ENCODE assay signal across 8 cellular contexts in the genomic region with DNA sequence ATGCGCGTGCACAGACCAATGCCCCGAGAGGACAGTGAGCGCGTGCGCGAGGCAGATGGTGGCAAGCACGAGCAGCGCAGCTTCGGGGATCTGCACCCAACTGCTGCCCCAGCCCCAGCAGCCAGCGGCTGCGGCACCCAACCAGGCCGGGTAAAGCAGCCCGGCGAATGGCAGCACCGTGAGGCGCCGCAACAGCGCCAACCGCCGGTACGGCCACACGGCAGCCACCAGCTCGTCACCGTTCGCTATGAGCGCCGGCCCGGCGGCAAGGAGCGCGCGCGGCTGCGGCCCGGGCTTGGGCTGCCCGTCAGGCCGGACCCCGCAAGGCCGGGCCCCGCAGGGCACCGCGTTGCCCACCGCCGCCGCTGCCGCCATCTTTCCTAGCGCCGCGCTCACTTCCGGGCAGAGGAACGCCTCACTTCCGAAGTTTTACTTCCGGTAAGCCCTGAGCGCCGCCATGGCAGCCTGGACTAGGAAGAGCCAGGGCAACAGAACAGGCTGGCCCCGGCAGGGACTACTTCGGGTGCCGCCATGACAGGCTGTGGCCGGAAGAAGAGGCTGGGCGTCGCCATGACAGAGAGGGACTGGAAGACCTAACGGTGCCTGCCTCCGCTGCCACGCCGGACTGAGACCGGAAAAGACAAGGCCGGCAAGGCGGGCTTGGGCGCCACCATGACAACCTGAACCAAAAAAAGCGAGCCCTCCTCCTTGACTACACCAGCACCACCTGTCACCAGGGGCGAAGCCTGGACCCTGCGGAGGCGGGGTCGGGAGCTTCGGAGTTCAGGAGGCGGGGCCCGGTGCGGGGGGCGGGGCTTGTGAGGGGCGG. TPM values are rescaled to one million over a fixed set of nuclear protein-coding genes. Genes with fewer than 3 reads are reported as not detected.
A peak's percentile ranks its signal among the peaks of the same experiment; 100 is the strongest.
DNase-seq lines count a peak whose midpoint lies in the region; ATAC-seq and TF ChIP-seq lines count a peak whose summit lies in the region.

A gene (minus strand): TSS at position 385 of the 829 bp plus-strand sequence. CDS start 10 bp downstream, at position 375.

- H3K9me3 ChIP-seq in DND-41 (ENCODE audit: insufficient read depth, low read length, severe bottlenecking) = peaks cover 3% of the 10 kb centered on the region
- H3K9me3 ChIP-seq in Panc1 (ENCODE audit: control insufficient read depth, insufficient read depth, low read depth, low read length) = no peaks in the 10 kb centered on the region
- H3K9me3 ChIP-seq in muscle layer of duodenum (ENCODE audit: control insufficient read depth in 1 of 2, low read length in 2 of 2) = no peaks in the 10 kb centered on the region

- H3K27ac ChIP-seq in DND-41 (ENCODE audit: low read length) (peak within 1 kb of the TSS; percentile 90), KMS-11 (peak within 1 kb of the TSS; percentile 87), Panc1 (ENCODE audit: low read length) (peak within 1 kb of the TSS; percentile 79), muscle layer of duodenum (ENCODE audit: low read length) (peak within 1 kb of the TSS; percentile 77)

- ATAC-seq in DND-41 (ENCODE audit: insufficient read depth, low read depth) (peak; percentile 80), GM21737 (IDR thresholded peaks at IDR 0.05; ENCODE audit: unreplicated experiment) (peak; percentile 63), Panc1 (peak; percentile 94), esophagus mucosa (peak; percentile 93)
- peak; percentile 81 to 82 for ATAC-seq in activated T-cell treated with anti-CD3 and anti-CD28 coated beads, Interleukin-2, amount 50 U/mL, for 4 hours

- H2AFZ ChIP-seq in DND-41 (ENCODE audit: low read depth, low read length) = peak within 1 kb of the TSS; percentile 63
- H2AFZ ChIP-seq in KMS-11 (ENCODE audit: low read depth) = peak within 1 kb of the TSS; percentile 86

- peak; percentile 54 for TF ChIP-seq CTCF in DND-41 (IDR thresholded peaks at IDR 0.05; ENCODE audit: borderline replicate concordance, extremely low read depth, low read length, poor library complexity, severe bottlenecking)
- TF ChIP-seq CTCF in KMS-11 (conservative IDR thresholded peaks at IDR 0.05; ENCODE audit: low read depth, low read length) = no peak
- no peak for TF ChIP-seq CTCF in Panc1 (IDR thresholded peaks at IDR 0.05)

- H3K9me3 Mint-ChIP-seq in activated T-cell treated with anti-CD3 and anti-CD28 coated beads, Interleukin-2, amount 50 U/mL, for 4 hours = no peaks in the 10 kb centered on the region

- CTCF ChIA-PET in Panc1 (lab: Charles Lee) = interaction anchor here (0.6 kb wide), 1 partner anchor 51 kb away, joined by 3 read pairs; no protein-coding TSS in a partner anchor

- H3K9ac ChIP-seq in DND-41 (ENCODE audit: low read depth, low read length) = peak within 1 kb of the TSS; percentile 94
- peak within 1 kb of the TSS; percentile 95 for H3K9ac ChIP-seq in KMS-11

- intact Hi-C loops in Panc1 (cut with micrococcal nuclease; ENCODE audit: unreplicated experiment) = loop anchor here (10.0 kb wide), 1 partner anchor 71 kb away; a partner anchor contains a TSS

- H3K4me2 ChIP-seq in DND-41 (ENCODE audit: insufficient read depth, low read length) = peak within 1 kb of the TSS; percentile 94
- peak within 1 kb of the TSS; percentile 62 for H3K4me2 ChIP-seq in KMS-11

- H4K20me1 ChIP-seq in DND-41 (ENCODE audit: insufficient read depth, low read length) (peaks cover 32% of the 10 kb centered on the region), KMS-11 (ENCODE audit: insufficient read depth) (no peaks in the 10 kb centered on the region)

- BruUV-seq in Panc1 (replicated peaks; lab: Mats Ljungman, UMichigan) = no TSS peak

- H3K4me1 ChIP-seq in DND-41 (ENCODE audit: insufficient read depth, low read length) = peaks cover 60% of the 10 kb centered on the region
- peaks cover 22% of the 10 kb centered on the region for H3K4me1 ChIP-seq in KMS-11 (ENCODE audit: low read depth, poor library complexity, severe bottlenecking)
- peaks cover 10% of the 10 kb centered on the region for H3K4me1 ChIP-seq in Panc1 (ENCODE audit: control insufficient read depth, insufficient read depth, low read length)
- H3K4me1 ChIP-seq in muscle layer of duodenum (ENCODE audit: control insufficient read depth in 1 of 2, insufficient read depth in 2 of 2, low read length in 2 of 2) = peaks cover 11 to 19% of the 10 kb centered on the region in 2 donors

- POLR2A ChIA-PET in Panc1 (lab: Charles Lee) = interaction anchor here (0.5 to 0.6 kb wide), 2 partner anchors 43 to 263 kb away, joined by 5 to 6 read pairs; no protein-coding TSS in a partner anchor

- H3K27me3 ChIP-seq in DND-41 (ENCODE audit: insufficient read depth, low read length, poor library complexity) (no peaks in the 10 kb centered on the region), KMS-11 (ENCODE audit: insufficient read depth, low read depth) (no peaks in the 10 kb centered on the region), Panc1 (ENCODE audit: control insufficient read depth, insufficient read depth, low read length) (no peaks in the 10 kb centered on the region), muscle layer of duodenum (ENCODE audit: low read depth, low read length) (no peaks in the 10 kb centered on the region)

- peak; percentile 98 for DNase-seq in DND-41
- DNase-seq in Panc1 (ENCODE audit: low read depth, low spot score) = peak; percentile 76
- DNase-seq in activated T-cell treated with anti-CD3 and anti-CD28 coated beads, Interleukin-2, amount 50 U/mL, for 4 hours = peak; percentile 91
- peak; percentile 93 for DNase-seq in stimulated activated CD8-positive, alpha-beta memory T cell treated with anti-CD3 and anti-CD28 coated beads, Interleukin-7, amount 100 ng/mL, for 4 hours (ENCODE audit: low read depth in 2 of 2)

- H3K79me2 ChIP-seq in DND-41 (ENCODE audit: insufficient read depth, low read length) (peaks cover 83% of the 10 kb centered on the region), KMS-11 (ENCODE audit: insufficient read depth, low read depth) (peaks cover 33% of the 10 kb centered on the region)

- peaks cover 40% of the 10 kb centered on the region for H3K36me3 ChIP-seq in DND-41 (ENCODE audit: insufficient read depth, low read length)
- H3K36me3 ChIP-seq in KMS-11 (ENCODE audit: insufficient read depth) = 0 out of 2 replicates have a peak, but pooled peaks cover 3% of the 10 kb centered on the region
- peaks cover 5% of the 10 kb centered on the region; the same call in 1 of the 2 replicates for H3K36me3 ChIP-seq in Panc1 (ENCODE audit: control insufficient read depth, insufficient read depth, low read length)
- H3K36me3 ChIP-seq in muscle layer of duodenum (ENCODE audit: control insufficient read depth in 1 of 2, insufficient read depth in 2 of 2, low read length in 2 of 2) = peaks cover 5 to 13% of the 10 kb centered on the region in 2 donors

- H3K4me3 ChIP-seq in DND-41 (ENCODE audit: low read depth in 1 of 2, low read length in 2 of 2) (peak within 1 kb of the TSS; percentile 76 to 93), KMS-11 (IDR thresholded peaks at IDR 0.05; ENCODE audit: insufficient read depth, low read depth, low read length) (no peak within 1 kb of the TSS), Panc1 (ENCODE audit: low read depth in 2 of 2, low read length in 2 of 2) (peak within 1 kb of the TSS; percentile 74 to 81), muscle layer of duodenum (ENCODE audit: low read depth in 1 of 2, low read length in 2 of 2) (peak within 1 kb of the TSS; percentile 78 to 94)

- no peaks in the 10 kb centered on the region for H3K27me3 Mint-ChIP-seq in activated T-cell treated with anti-CD3 and anti-CD28 coated beads, Interleukin-2, amount 50 U/mL, for 4 hours (ENCODE audit: low read depth)

- H3K36me3 Mint-ChIP-seq in activated T-cell treated with anti-CD3 and anti-CD28 coated beads, Interleukin-2, amount 50 U/mL, for 4 hours (ENCODE audit: insufficient read depth) = peaks cover 10% of the 10 kb centered on the region

- H3K4me1 Mint-ChIP-seq in activated T-cell treated with anti-CD3 and anti-CD28 coated beads, Interleukin-2, amount 50 U/mL, for 4 hours (ENCODE audit: low read depth) = peaks cover 34% of the 10 kb centered on the region

- in situ Hi-C loops in Panc1 (cut with HindIII; ENCODE audit: low pct_unique_long_range_greater_than_20kb, low sequenced_read_pairs) = no loop called here

- peak within 1 kb of the TSS; percentile 94 for H3K4me3 Mint-ChIP-seq in activated T-cell treated with anti-CD3 and anti-CD28 coated beads, Interleukin-2, amount 50 U/mL, for 4 hours

RNA-seq across cellular contexts. Expression of the gene that starts here (rescaled TPM):
- total RNA-seq in Panc1 (2021; ENCODE audit: unreplicated experiment) (62.3 TPM), esophagus mucosa (28.9 TPM)
- polyA plus RNA-seq in Panc1 (2012; ENCODE audit: insufficient read length) = 57.8 TPM
- 100 to 1,000 TPM; 101 to 108 (median 102) TPM for total RNA-seq in activated T-cell treated with anti-CD3 and anti-CD28 coated beads, Interleukin-2, amount 50 U/mL, for 4 hours
